ENCODE assay signal across 1 cellular context in the genomic region with DNA sequence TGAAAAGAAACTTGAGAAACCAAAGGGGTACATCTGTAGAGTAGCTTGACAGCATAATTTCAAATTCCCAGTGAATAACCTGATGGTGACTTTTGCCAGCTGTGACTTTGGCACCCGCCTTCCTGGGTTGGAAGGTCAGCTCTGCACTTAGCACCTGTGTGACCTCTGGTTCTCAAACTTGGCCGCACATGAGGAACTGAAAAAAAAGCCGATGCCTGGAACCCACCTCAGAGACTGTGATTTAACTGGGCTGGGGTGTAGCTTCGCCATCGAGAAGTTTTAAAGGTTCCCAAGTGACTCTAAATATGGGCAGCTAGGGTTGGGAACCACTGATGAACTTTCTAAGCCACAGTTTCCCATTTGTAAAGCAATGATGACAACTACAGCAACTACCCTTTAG.
TF ChIP-seq lines count a peak whose summit lies in the region.

No MANE protein-coding gene starts in this region.

TF ChIP-seq in GM12878, 131 proteins besides CTCF, POLR2A, EP300 and RAD21:
- TF ChIP-seq IKZF2 (IDR thresholded peaks at IDR 0.05): 0 out of 4 replicates have a peak, but pooled peaks of 1 of the 2 experiments have one; percentile 10
- TF ChIP-seq EGR1 (IDR thresholded peaks at IDR 0.05; ENCODE audit: borderline replicate concordance in 1 of 2, low read depth in 2 of 2, low read length in 2 of 2): no peak
- TF ChIP-seq SP1 (IDR thresholded peaks at IDR 0.05; ENCODE audit: low read depth, low read length): no peak
- no peak for TF ChIP-seq POLR2AphosphoS5 (IDR thresholded peaks at IDR 0.05; ENCODE audit: low read length)
- TF ChIP-seq ZSCAN29 (IDR thresholded peaks at IDR 0.05): no peak
- no peak for TF ChIP-seq CREM (IDR thresholded peaks at IDR 0.05; ENCODE audit: low read depth)
- no peak for TF ChIP-seq ZZZ3 (IDR thresholded peaks at IDR 0.05; ENCODE audit: control insufficient read depth, insufficient read length, low read depth)
- TF ChIP-seq SPI1 (IDR thresholded peaks at IDR 0.05; ENCODE audit: borderline replicate concordance, insufficient read depth, low read depth, low read length): peak; percentile 68
- no peak for TF ChIP-seq ETV6 (conservative IDR thresholded peaks at IDR 0.05 in 1 of 2, IDR thresholded peaks at IDR 0.05 in 1 of 2; ENCODE audit: borderline replicate concordance in 1 of 2, low read depth in 1 of 2)
- TF ChIP-seq RUNX3 (IDR thresholded peaks at IDR 0.05; ENCODE audit: low read length): peak; percentile 61
- TF ChIP-seq MYC (IDR thresholded peaks at IDR 0.05; ENCODE audit: insufficient read depth, insufficient read length, insufficient replicate concordance, low read length, severe bottlenecking): no peak
- TF ChIP-seq HDAC2 (IDR thresholded peaks at IDR 0.05): no peak
- no peak for TF ChIP-seq NR2C1 (IDR thresholded peaks at IDR 0.05)
- no peak for TF ChIP-seq MEF2A (IDR thresholded peaks at IDR 0.05; ENCODE audit: insufficient read depth, low read depth, low read length)
- no peak for TF ChIP-seq ZNF207 (IDR thresholded peaks at IDR 0.05; ENCODE audit: borderline replicate concordance)
- 0 out of 2 replicates have a peak, but pooled peaks have one; percentile 35 for TF ChIP-seq TCF12 (IDR thresholded peaks at IDR 0.05; ENCODE audit: low read depth, low read length)
- TF ChIP-seq KAT2A (conservative IDR thresholded peaks at IDR 0.05; ENCODE audit: control insufficient read depth, low read depth, low read length): no peak
- no peak for TF ChIP-seq PML (IDR thresholded peaks at IDR 0.05; ENCODE audit: low read length)
- no peak for TF ChIP-seq WRNIP1 (IDR thresholded peaks at IDR 0.05; ENCODE audit: borderline replicate concordance, low read depth, low read length)
- no peak for TF ChIP-seq TCF7 (IDR thresholded peaks at IDR 0.05; ENCODE audit: borderline replicate concordance)
- TF ChIP-seq CBFB (IDR thresholded peaks at IDR 0.05; ENCODE audit: low read depth): no peak
- no peak for TF ChIP-seq TARDBP (IDR thresholded peaks at IDR 0.05; ENCODE audit: borderline replicate concordance)
- TF ChIP-seq, protein P1, sequence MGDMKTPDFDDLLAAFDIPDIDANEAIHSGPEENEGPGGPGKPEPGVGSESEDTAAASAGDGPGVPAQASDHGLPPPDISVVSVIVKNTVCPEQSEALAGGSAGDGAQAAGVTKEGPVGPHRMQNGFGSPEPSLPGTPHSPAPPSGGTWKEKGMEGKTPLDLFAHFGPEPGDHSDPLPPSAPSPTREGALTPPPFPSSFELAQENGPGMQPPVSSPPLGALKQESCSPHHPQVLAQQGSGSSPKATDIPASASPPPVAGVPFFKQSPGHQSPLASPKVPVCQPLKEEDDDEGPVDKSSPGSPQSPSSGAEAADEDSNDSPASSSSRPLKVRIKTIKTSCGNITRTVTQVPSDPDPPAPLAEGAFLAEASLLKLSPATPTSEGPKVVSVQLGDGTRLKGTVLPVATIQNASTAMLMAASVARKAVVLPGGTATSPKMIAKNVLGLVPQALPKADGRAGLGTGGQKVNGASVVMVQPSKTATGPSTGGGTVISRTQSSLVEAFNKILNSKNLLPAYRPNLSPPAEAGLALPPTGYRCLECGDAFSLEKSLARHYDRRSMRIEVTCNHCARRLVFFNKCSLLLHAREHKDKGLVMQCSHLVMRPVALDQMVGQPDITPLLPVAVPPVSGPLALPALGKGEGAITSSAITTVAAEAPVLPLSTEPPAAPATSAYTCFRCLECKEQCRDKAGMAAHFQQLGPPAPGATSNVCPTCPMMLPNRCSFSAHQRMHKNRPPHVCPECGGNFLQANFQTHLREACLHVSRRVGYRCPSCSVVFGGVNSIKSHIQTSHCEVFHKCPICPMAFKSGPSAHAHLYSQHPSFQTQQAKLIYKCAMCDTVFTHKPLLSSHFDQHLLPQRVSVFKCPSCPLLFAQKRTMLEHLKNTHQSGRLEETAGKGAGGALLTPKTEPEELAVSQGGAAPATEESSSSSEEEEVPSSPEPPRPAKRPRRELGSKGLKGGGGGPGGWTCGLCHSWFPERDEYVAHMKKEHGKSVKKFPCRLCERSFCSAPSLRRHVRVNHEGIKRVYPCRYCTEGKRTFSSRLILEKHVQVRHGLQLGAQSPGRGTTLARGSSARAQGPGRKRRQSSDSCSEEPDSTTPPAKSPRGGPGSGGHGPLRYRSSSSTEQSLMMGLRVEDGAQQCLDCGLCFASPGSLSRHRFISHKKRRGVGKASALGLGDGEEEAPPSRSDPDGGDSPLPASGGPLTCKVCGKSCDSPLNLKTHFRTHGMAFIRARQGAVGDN (IDR thresholded peaks at IDR 0.05): no peak
- no peak for TF ChIP-seq SIX5 (IDR thresholded peaks at IDR 0.05; ENCODE audit: low read depth, low read length, severe bottlenecking)
- no peak for TF ChIP-seq NFXL1 (IDR thresholded peaks at IDR 0.05; ENCODE audit: borderline replicate concordance)
- TF ChIP-seq, protein P2, sequence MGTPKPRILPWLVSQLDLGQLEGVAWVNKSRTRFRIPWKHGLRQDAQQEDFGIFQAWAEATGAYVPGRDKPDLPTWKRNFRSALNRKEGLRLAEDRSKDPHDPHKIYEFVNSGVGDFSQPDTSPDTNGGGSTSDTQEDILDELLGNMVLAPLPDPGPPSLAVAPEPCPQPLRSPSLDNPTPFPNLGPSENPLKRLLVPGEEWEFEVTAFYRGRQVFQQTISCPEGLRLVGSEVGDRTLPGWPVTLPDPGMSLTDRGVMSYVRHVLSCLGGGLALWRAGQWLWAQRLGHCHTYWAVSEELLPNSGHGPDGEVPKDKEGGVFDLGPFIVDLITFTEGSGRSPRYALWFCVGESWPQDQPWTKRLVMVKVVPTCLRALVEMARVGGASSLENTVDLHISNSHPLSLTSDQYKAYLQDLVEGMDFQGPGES (IDR thresholded peaks at IDR 0.05): no peak
- TF ChIP-seq ATF7 (IDR thresholded peaks at IDR 0.05; ENCODE audit: low read depth): no peak
- no peak for TF ChIP-seq BMI1 (IDR thresholded peaks at IDR 0.05; ENCODE audit: borderline replicate concordance)
- peak; percentile 91 for TF ChIP-seq NR2F1 (conservative IDR thresholded peaks at IDR 0.05)
- no peak for TF ChIP-seq SIN3A (IDR thresholded peaks at IDR 0.05; ENCODE audit: low read depth, low read length)
- TF ChIP-seq PAX5 (IDR thresholded peaks at IDR 0.05; ENCODE audit: borderline replicate concordance, low read depth, low read length): peak; percentile 27; the same call in 1 of the 2 replicates
- TF ChIP-seq IKZF1 (conservative IDR thresholded peaks at IDR 0.05): 0 out of 2 replicates have a peak, but pooled peaks have one; percentile 20
- TF ChIP-seq RBBP5 (conservative IDR thresholded peaks at IDR 0.05): no peak
- TF ChIP-seq, protein P3, sequence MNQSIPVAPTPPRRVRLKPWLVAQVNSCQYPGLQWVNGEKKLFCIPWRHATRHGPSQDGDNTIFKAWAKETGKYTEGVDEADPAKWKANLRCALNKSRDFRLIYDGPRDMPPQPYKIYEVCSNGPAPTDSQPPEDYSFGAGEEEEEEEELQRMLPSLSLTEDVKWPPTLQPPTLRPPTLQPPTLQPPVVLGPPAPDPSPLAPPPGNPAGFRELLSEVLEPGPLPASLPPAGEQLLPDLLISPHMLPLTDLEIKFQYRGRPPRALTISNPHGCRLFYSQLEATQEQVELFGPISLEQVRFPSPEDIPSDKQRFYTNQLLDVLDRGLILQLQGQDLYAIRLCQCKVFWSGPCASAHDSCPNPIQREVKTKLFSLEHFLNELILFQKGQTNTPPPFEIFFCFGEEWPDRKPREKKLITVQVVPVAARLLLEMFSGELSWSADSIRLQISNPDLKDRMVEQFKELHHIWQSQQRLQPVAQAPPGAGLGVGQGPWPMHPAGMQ (IDR thresholded peaks at IDR 0.05; ENCODE audit: borderline replicate concordance): no peak
- TF ChIP-seq CREB1 (IDR thresholded peaks at IDR 0.05; ENCODE audit: low read depth): no peak
- TF ChIP-seq RCOR1 (conservative IDR thresholded peaks at IDR 0.05; ENCODE audit: low read depth, low read length): no peak
- no peak for TF ChIP-seq BHLHE40 (IDR thresholded peaks at IDR 0.05; ENCODE audit: borderline replicate concordance in 1 of 2, low read depth in 2 of 2, low read length in 1 of 2)
- TF ChIP-seq, protein P4, sequence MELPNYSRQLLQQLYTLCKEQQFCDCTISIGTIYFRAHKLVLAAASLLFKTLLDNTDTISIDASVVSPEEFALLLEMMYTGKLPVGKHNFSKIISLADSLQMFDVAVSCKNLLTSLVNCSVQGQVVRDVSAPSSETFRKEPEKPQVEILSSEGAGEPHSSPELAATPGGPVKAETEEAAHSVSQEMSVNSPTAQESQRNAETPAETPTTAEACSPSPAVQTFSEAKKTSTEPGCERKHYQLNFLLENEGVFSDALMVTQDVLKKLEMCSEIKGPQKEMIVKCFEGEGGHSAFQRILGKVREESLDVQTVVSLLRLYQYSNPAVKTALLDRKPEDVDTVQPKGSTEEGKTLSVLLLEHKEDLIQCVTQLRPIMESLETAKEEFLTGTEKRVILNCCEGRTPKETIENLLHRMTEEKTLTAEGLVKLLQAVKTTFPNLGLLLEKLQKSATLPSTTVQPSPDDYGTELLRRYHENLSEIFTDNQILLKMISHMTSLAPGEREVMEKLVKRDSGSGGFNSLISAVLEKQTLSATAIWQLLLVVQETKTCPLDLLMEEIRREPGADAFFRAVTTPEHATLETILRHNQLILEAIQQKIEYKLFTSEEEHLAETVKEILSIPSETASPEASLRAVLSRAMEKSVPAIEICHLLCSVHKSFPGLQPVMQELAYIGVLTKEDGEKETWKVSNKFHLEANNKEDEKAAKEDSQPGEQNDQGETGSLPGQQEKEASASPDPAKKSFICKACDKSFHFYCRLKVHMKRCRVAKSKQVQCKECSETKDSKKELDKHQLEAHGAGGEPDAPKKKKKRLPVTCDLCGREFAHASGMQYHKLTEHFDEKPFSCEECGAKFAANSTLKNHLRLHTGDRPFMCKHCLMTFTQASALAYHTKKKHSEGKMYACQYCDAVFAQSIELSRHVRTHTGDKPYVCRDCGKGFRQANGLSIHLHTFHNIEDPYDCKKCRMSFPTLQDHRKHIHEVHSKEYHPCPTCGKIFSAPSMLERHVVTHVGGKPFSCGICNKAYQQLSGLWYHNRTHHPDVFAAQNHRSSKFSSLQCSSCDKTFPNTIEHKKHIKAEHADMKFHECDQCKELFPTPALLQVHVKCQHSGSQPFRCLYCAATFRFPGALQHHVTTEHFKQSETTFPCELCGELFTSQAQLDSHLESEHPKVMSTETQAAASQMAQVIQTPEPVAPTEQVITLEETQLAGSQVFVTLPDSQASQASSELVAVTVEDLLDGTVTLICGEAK (IDR thresholded peaks at IDR 0.05; ENCODE audit: borderline replicate concordance): no peak
